Comparison of ENCODE assay signal across 8 cellular contexts in genomic region chr10:71713135-71714040, GRCh38. TPM values are rescaled to one million over a fixed set of nuclear protein-coding genes. Genes with fewer than 3 reads are reported as not detected.
DNase-seq lines count a peak whose midpoint lies in the region; ATAC-seq and TF ChIP-seq lines count a peak whose summit lies in the region.

No MANE protein-coding gene starts in this region.

- peak overlapping the region; percentile 88 for H2AFZ ChIP-seq in IMR-90 (replicated peaks; ENCODE audit: low read length, poor library complexity)
- no peak overlapping the region for H2AFZ ChIP-seq in MM.1S (ENCODE audit: low read length)

- in situ Hi-C loops in IMR-90 (cut with MboI; ENCODE audit: low sequenced_read_pairs), result no loop called here

- no peaks in the 10 kb centered on the region for H3K27me3 Mint-ChIP-seq in activated T-cell treated with anti-CD3 and anti-CD28 coated beads, Interleukin-2, amount 50 U/mL, for 72 hours (ENCODE audit: low read depth)
- H3K27me3 Mint-ChIP-seq in natural killer cell (ENCODE audit: low read depth in 2 of 2), result no peaks in the 10 kb centered on the region

- H3K4me1 Mint-ChIP-seq in activated T-cell treated with anti-CD3 and anti-CD28 coated beads, Interleukin-2, amount 50 U/mL, for 72 hours (ENCODE audit: low read depth), result peaks cover 57% of the 10 kb centered on the region
- H3K4me1 Mint-ChIP-seq in natural killer cell, result peaks cover 20 to 37% of the 10 kb centered on the region in 2 donors

- WGBS in IMR-90 (ENCODE audit: extremely low coverage in 2 of 2, insufficient read length in 1 of 2), 2 experiments, result no CpG with 5 or more reads among the region's 13 CpGs

- H3K4ac ChIP-seq in IMR-90 (ENCODE audit: low read depth, low read length), result peak overlapping the region; percentile 82

- TF ChIP-seq POLR2A in IMR-90 (IDR thresholded peaks at IDR 0.05; ENCODE audit: low read depth, low read length), result no peak

- peak overlapping the region; percentile 52 for H2AK9ac ChIP-seq in IMR-90 (replicated peaks; ENCODE audit: low read depth, low read length, poor library complexity)

- H2AK5ac ChIP-seq in IMR-90 (ENCODE audit: low read depth, low read length), result peak overlapping the region; percentile 36

- peak overlapping the region; percentile 85 to 87 for H3K4me3 Mint-ChIP-seq in activated T-cell treated with anti-CD3 and anti-CD28 coated beads, Interleukin-2, amount 50 U/mL, for 72 hours
- peak overlapping the region; percentile 63 for H3K4me3 Mint-ChIP-seq in natural killer cell

- H3K9ac ChIP-seq in IMR-90 (ENCODE audit: low read depth, low read length) (peak overlapping the region; percentile 49), MM.1S (ENCODE audit: low read length) (no peak overlapping the region)

- peak overlapping the region; percentile 86 for H4K5ac ChIP-seq in IMR-90 (ENCODE audit: low read depth, low read length)

- intact Hi-C loops in IMR-90 (cut with micrococcal nuclease), result loop anchor here (5.0 kb wide), 2 partner anchors 54 to 99 kb away; no protein-coding TSS in a partner anchor
- intact Hi-C loops in natural killer cell (cut with micrococcal nuclease), result no loop called here

- peak overlapping the region; percentile 89 to 98 for H4K8ac ChIP-seq in IMR-90 (ENCODE audit: low read depth in 2 of 2, low read length in 2 of 2)

- no peak overlapping the region for H3K4me3 ChIP-seq in IMR-90 (ENCODE audit: insufficient read depth, low read depth, low read length)
- H3K4me3 ChIP-seq in fibroblast of the aortic adventitia (ENCODE audit: low read depth, low read length), result peak overlapping the region; percentile 14
- H3K4me3 ChIP-seq in MM.1S (ENCODE audit: low read length), result no peak overlapping the region

- H3K27me3 ChIP-seq in IMR-90 (ENCODE audit: control insufficient read depth, insufficient read depth, low read length), result peaks cover 3% of the 10 kb centered on the region; the same call in 1 of the 2 replicates
- H3K27me3 ChIP-seq in MM.1S (replicated peaks; ENCODE audit: insufficient read depth, low read length), result peaks cover 5% of the 10 kb centered on the region

- H2BK15ac ChIP-seq in IMR-90 (ENCODE audit: low read depth, low read length), result peak overlapping the region; percentile 84; the same call in 2 of the 3 replicates

- peak overlapping the region; percentile 99 for H3K27ac Mint-ChIP-seq in activated T-cell treated with anti-CD3 and anti-CD28 coated beads, Interleukin-2, amount 50 U/mL, for 72 hours
- H3K27ac Mint-ChIP-seq in natural killer cell, result peak overlapping the region; percentile 41 to 90

- H3K27ac ChIP-seq in IMR-90 (ENCODE audit: insufficient read depth, low read length) (peak overlapping the region; percentile 75), MM.1S (ENCODE audit: low read length) (no peak overlapping the region)

- CTCF ChIA-PET in IMR-90 (lab: Yijun Ruan, JAX), result no interaction called here

- H2BK20ac ChIP-seq in IMR-90 (ENCODE audit: low read depth, low read length), result 0 out of 2 replicates have a peak overlapping the region, but pooled peaks have one; percentile 44

- H3K18ac ChIP-seq in IMR-90 (ENCODE audit: low read depth, low read length), result peak overlapping the region; percentile 70

- 0 out of 2 replicates have a peak, but pooled peaks have one; percentile 16 for TF ChIP-seq RAD21 in IMR-90 (IDR thresholded peaks at IDR 0.05; ENCODE audit: low read length)

- ATAC-seq in IMR-90 (ENCODE audit: low read depth), result peak; percentile 95
- peak; percentile 66 for ATAC-seq in activated T-cell treated with anti-CD3 and anti-CD28 coated beads, Interleukin-2, amount 50 U/mL, for 72 hours (replicated peaks in 1 of 2)
- ATAC-seq in natural killer cell, result peak in 2 of 3 donors; percentile 21 to 26
- no peak for ATAC-seq in HG03354 (IDR thresholded peaks at IDR 0.05; ENCODE audit: poor library complexity, severe bottlenecking, unreplicated experiment)

- peak overlapping the region; percentile 71; the same call in 1 of the 2 replicates for H3K23ac ChIP-seq in IMR-90 (ENCODE audit: low read depth, low read length)

- H3F3A ChIP-seq in MM.1S (ENCODE audit: insufficient read depth, low read length), result no peaks in the 10 kb centered on the region

- TF ChIP-seq CTCF in IMR-90 (conservative IDR thresholded peaks at IDR 0.05; ENCODE audit: low read depth, low read length), result peak; percentile 28; the same call in 1 of the 2 replicates
- TF ChIP-seq CTCF in fibroblast of the aortic adventitia (IDR thresholded peaks at IDR 0.05; ENCODE audit: insufficient read depth, low read length), result peak; percentile 46
- TF ChIP-seq CTCF in natural killer cell (IDR thresholded peaks at IDR 0.05), result no peak
- no peak for TF ChIP-seq CTCF in MM.1S (IDR thresholded peaks at IDR 0.05; ENCODE audit: low read length)

- H3K36me3 ChIP-seq in IMR-90 (ENCODE audit: control insufficient read depth, insufficient read depth, low read length) (no peaks in the 10 kb centered on the region), MM.1S (replicated peaks; ENCODE audit: insufficient read depth, low read length) (no peaks in the 10 kb centered on the region)

- no peaks in the 10 kb centered on the region for H4K20me1 ChIP-seq in IMR-90 (ENCODE audit: insufficient read depth, low read length)
- no peaks in the 10 kb centered on the region for H4K20me1 ChIP-seq in MM.1S (ENCODE audit: insufficient read depth, low read length)

- dilution Hi-C loops in IMR-90 (cut with HindIII; ENCODE audit: low sequenced_read_pairs, unreplicated experiment), result no loop called here

- H3K4me2 ChIP-seq in IMR-90 (ENCODE audit: low read depth, low read length), result peak overlapping the region; percentile 30; the same call in 1 of the 2 replicates
- H3K4me2 ChIP-seq in MM.1S (ENCODE audit: low read depth, low read length), result no peak overlapping the region

- no peaks in the 10 kb centered on the region for H3K9me2 ChIP-seq in MM.1S (replicated peaks; ENCODE audit: insufficient read depth, low read length)

- no TSS peak for BruUV-seq in IMR-90 (replicated peaks; lab: Mats Ljungman, UMichigan)

- peak overlapping the region; percentile 46 for H2BK5ac ChIP-seq in IMR-90 (ENCODE audit: low read depth, low read length, poor library complexity, severe bottlenecking)

- no peaks in the 10 kb centered on the region for H3K36me3 Mint-ChIP-seq in activated T-cell treated with anti-CD3 and anti-CD28 coated beads, Interleukin-2, amount 50 U/mL, for 72 hours (ENCODE audit: insufficient read depth in 2 of 2)
- H3K36me3 Mint-ChIP-seq in natural killer cell, result no peaks in the 10 kb centered on the region

- H3K9me3 ChIP-seq in IMR-90 (ENCODE audit: control insufficient read depth, insufficient read depth, low read length) (no peaks in the 10 kb centered on the region), MM.1S (replicated peaks; ENCODE audit: insufficient read depth, low read length) (no peaks in the 10 kb centered on the region)

- peak overlapping the region; percentile 72 for H2BK120ac ChIP-seq in IMR-90 (ENCODE audit: low read depth, low read length)

- DNase-seq in AG08396 (ENCODE audit: low spot score) (peak; percentile 94), IMR-90 (peak; percentile 80), fibroblast of the aortic adventitia (ENCODE audit: low read depth) (peak; percentile 95), natural killer cell (no peak), MM.1S (no peak), RKO (ENCODE audit: low spot score) (no peak)
- DNase-seq in activated T-cell treated with anti-CD3 and anti-CD28 coated beads, Interleukin-2, amount 50 U/mL, for 72 hours, result peak; percentile 40 to 49

- no peaks in the 10 kb centered on the region for H3K9me1 ChIP-seq in IMR-90 (ENCODE audit: insufficient read depth, low read length)

- H3K79me2 ChIP-seq in MM.1S (ENCODE audit: low read length), result no peaks in the 10 kb centered on the region

- peak overlapping the region; percentile 78 for H3K14ac ChIP-seq in IMR-90 (replicated peaks; ENCODE audit: low read depth, low read length)

- H3K56ac ChIP-seq in IMR-90 (ENCODE audit: extremely low read depth, insufficient read depth, low read length), result no peak overlapping the region

- H3K9me3 Mint-ChIP-seq in activated T-cell treated with anti-CD3 and anti-CD28 coated beads, Interleukin-2, amount 50 U/mL, for 72 hours, result no peaks in the 10 kb centered on the region
- H3K9me3 Mint-ChIP-seq in natural killer cell, result no peaks in the 10 kb centered on the region

- POLR2A ChIA-PET in IMR-90 (lab: Charles Lee; ENCODE audit: unreplicated experiment), result no interaction called here

- H3K4me1 ChIP-seq in IMR-90 (ENCODE audit: control insufficient read depth, insufficient read depth, low read length), result peaks cover 25% of the 10 kb centered on the region
- 0 out of 2 replicates have a peak, but pooled peaks cover 7% of the 10 kb centered on the region for H3K4me1 ChIP-seq in MM.1S (ENCODE audit: low read length)

- H3K79me1 ChIP-seq in IMR-90 (ENCODE audit: low read depth in 1 of 2, low read length in 2 of 2), result no peaks in the 10 kb centered on the region

- peak overlapping the region; percentile 93 for H4K91ac ChIP-seq in IMR-90 (ENCODE audit: insufficient read depth, low read depth, low read length)

TF ChIP-seq in IMR-90, 13 proteins besides CTCF, POLR2A, EP300 and RAD21 (continues in another document):
- TF ChIP-seq RFX5 (IDR thresholded peaks at IDR 0.05; ENCODE audit: low read depth, low read length), result no peak
- no peak for TF ChIP-seq MAZ (IDR thresholded peaks at IDR 0.05; ENCODE audit: borderline replicate concordance, low read depth, low read length)
- no peak for TF ChIP-seq SMC3 (IDR thresholded peaks at IDR 0.05; ENCODE audit: low read depth, low read length)

RNA-seq across cellular contexts. Expression of gene C10orf105, which starts 6.2 kb away (rescaled TPM):
- under 0.01 TPM in 1 of 2 replicates, not detected in the other for total RNA-seq in IMR-90 (2012; rRNA removed)
- not detected in 2 replicates for polyA plus RNA-seq in IMR-90 (2012; rRNA removed)
- polyA plus RNA-seq in IMR-90 (2012; cell fraction: cytosol; rRNA removed), result not detected in 2 replicates
- polyA plus RNA-seq in IMR-90 (2012; cell fraction: nucleus; rRNA removed; ENCODE audit: low replicate concordance), result not detected in 2 replicates
- under 1 TPM; 0.35 to 0.43 TPM for total RNA-seq in activated T-cell treated with anti-CD3 and anti-CD28 coated beads, Interleukin-2, amount 50 U/mL, for 72 hours
- total RNA-seq in fibroblast of the aortic adventitia (ENCODE audit: low replicate concordance), result under 0.01 TPM in 1 of 2 replicates, not detected in the other
- total RNA-seq in natural killer cell, result under 1 TPM; 0.14 to 0.52 (median 0.40) TPM

RNA-seq across cellular contexts. Expression of gene VSIR, which starts 59.9 kb away (rescaled TPM):
- 5.0 and 5.3 TPM in 2 replicates for total RNA-seq in IMR-90 (2012; rRNA removed)
- 23.8 and 25.1 TPM in 2 replicates for polyA plus RNA-seq in IMR-90 (2012; rRNA removed)
- polyA plus RNA-seq in IMR-90 (2012; cell fraction: cytosol; rRNA removed), result 17.6 and 24.1 TPM in 2 replicates
- 10.6 and 25.6 TPM in 2 replicates for polyA plus RNA-seq in IMR-90 (2012; cell fraction: nucleus; rRNA removed; ENCODE audit: low replicate concordance)
- total RNA-seq in activated T-cell treated with anti-CD3 and anti-CD28 coated beads, Interleukin-2, amount 50 U/mL, for 72 hours, result 10 to 100 TPM; 70.1 to 70.5 TPM
- total RNA-seq in fibroblast of the aortic adventitia (ENCODE audit: low replicate concordance), result 16.9 and 20.6 TPM in 2 replicates
- 100 to 1,000 TPM; 134 to 193 (median 178) TPM for total RNA-seq in natural killer cell

Comparison
In these comparisons a context has a peak if more than half of its experiments do, and no peak if none do; other contexts are left out.
1. DNase-seq: peak in AG08396 (single experiment), IMR-90 (single experiment), activated T-cell treated with anti-CD3 and anti-CD28 coated beads, Interleukin-2, amount 50 U/mL, for 72 hours (2 of 2) and fibroblast of the aortic adventitia (single experiment); none in natural killer cell (single experiment), MM.1S (single experiment) and RKO (single experiment).
2. CTCF ChIP-seq: peak in IMR-90 (single experiment) and fibroblast of the aortic adventitia (single experiment); none in natural killer cell (single experiment) and MM.1S (single experiment).